ENCODE assay signal across 2 cellular contexts in the genomic region with DNA sequence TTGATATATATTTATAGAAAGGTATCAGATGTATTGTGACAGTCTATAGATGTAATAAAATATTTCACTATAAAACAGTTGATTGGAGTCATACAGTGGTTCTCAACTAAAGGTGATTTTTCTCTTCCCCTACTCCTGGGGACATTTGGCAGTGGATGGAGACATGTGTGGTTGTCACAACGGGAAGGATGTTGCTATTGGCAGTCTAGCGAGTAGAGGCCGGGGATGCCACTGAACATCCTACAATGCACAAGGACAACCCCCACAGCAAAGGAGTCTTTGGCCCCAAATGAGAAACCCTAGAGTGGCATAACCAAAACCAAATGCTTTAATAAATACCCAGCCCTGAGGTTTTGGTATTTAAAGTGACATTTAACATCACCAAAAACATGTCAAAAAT.
TF ChIP-seq lines count a peak whose summit lies in the region.

No MANE protein-coding gene starts in this region.

TF ChIP-seq in SK-N-SH, 30 proteins besides CTCF, POLR2A, EP300 and RAD21 (continued from another document):
- no peak for TF ChIP-seq TEAD4 (IDR thresholded peaks at IDR 0.05; ENCODE audit: borderline replicate concordance, insufficient read depth)
- TF ChIP-seq, protein P1, sequence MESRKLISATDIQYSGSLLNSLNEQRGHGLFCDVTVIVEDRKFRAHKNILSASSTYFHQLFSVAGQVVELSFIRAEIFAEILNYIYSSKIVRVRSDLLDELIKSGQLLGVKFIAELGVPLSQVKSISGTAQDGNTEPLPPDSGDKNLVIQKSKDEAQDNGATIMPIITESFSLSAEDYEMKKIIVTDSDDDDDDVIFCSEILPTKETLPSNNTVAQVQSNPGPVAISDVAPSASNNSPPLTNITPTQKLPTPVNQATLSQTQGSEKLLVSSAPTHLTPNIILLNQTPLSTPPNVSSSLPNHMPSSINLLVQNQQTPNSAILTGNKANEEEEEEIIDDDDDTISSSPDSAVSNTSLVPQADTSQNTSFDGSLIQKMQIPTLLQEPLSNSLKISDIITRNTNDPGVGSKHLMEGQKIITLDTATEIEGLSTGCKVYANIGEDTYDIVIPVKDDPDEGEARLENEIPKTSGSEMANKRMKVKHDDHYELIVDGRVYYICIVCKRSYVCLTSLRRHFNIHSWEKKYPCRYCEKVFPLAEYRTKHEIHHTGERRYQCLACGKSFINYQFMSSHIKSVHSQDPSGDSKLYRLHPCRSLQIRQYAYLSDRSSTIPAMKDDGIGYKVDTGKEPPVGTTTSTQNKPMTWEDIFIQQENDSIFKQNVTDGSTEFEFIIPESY (IDR thresholded peaks at IDR 0.05; ENCODE audit: borderline replicate concordance, low read depth), result no peak

TF ChIP-seq in SK-N-SH treated with all-trans-retinoic acid at 6 μM for 48 hours, 23 proteins besides CTCF, POLR2A, EP300 and RAD21 (continued from another document):
- TF ChIP-seq, protein P2, sequence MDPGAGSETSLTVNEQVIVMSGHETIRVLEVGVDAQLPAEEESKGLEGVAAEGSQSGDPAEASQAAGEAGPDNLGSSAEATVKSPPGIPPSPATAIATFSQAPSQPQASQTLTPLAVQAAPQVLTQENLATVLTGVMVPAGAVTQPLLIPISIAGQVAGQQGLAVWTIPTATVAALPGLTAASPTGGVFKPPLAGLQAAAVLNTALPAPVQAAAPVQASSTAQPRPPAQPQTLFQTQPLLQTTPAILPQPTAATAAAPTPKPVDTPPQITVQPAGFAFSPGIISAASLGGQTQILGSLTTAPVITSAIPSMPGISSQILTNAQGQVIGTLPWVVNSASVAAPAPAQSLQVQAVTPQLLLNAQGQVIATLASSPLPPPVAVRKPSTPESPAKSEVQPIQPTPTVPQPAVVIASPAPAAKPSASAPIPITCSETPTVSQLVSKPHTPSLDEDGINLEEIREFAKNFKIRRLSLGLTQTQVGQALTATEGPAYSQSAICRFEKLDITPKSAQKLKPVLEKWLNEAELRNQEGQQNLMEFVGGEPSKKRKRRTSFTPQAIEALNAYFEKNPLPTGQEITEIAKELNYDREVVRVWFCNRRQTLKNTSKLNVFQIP (CRISPR knock-in tag; IDR thresholded peaks at IDR 0.05; ENCODE audit: borderline replicate concordance, low read depth), result no peak
- no peak for TF ChIP-seq GLIS3 (CRISPR knock-in tag; IDR thresholded peaks at IDR 0.05)
- TF ChIP-seq TOX (CRISPR knock-in tag; IDR thresholded peaks at IDR 0.05; ENCODE audit: borderline replicate concordance), result no peak
- no peak for TF ChIP-seq ZFP3 (CRISPR knock-in tag; IDR thresholded peaks at IDR 0.05)
- TF ChIP-seq, protein P3, sequence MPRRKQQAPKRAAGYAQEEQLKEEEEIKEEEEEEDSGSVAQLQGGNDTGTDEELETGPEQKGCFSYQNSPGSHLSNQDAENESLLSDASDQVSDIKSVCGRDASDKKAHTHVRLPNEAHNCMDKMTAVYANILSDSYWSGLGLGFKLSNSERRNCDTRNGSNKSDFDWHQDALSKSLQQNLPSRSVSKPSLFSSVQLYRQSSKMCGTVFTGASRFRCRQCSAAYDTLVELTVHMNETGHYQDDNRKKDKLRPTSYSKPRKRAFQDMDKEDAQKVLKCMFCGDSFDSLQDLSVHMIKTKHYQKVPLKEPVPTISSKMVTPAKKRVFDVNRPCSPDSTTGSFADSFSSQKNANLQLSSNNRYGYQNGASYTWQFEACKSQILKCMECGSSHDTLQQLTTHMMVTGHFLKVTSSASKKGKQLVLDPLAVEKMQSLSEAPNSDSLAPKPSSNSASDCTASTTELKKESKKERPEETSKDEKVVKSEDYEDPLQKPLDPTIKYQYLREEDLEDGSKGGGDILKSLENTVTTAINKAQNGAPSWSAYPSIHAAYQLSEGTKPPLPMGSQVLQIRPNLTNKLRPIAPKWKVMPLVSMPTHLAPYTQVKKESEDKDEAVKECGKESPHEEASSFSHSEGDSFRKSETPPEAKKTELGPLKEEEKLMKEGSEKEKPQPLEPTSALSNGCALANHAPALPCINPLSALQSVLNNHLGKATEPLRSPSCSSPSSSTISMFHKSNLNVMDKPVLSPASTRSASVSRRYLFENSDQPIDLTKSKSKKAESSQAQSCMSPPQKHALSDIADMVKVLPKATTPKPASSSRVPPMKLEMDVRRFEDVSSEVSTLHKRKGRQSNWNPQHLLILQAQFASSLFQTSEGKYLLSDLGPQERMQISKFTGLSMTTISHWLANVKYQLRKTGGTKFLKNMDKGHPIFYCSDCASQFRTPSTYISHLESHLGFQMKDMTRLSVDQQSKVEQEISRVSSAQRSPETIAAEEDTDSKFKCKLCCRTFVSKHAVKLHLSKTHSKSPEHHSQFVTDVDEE (CRISPR knock-in tag; IDR thresholded peaks at IDR 0.05), result no peak
- TF ChIP-seq ZC3H10 (CRISPR knock-in tag; IDR thresholded peaks at IDR 0.05), result no peak
- no peak for TF ChIP-seq CSDC2 (CRISPR knock-in tag; IDR thresholded peaks at IDR 0.05)
- no peak for TF ChIP-seq ESRRG (CRISPR knock-in tag; IDR thresholded peaks at IDR 0.05)
- TF ChIP-seq ZNF565 (CRISPR knock-in tag; conservative IDR thresholded peaks at IDR 0.05; ENCODE audit: low read depth), result no peak
- TF ChIP-seq BACH2 (CRISPR knock-in tag; IDR thresholded peaks at IDR 0.05; ENCODE audit: borderline replicate concordance), result no peak
